ENCODE assay signal across 16 cellular contexts in the genomic region with DNA sequence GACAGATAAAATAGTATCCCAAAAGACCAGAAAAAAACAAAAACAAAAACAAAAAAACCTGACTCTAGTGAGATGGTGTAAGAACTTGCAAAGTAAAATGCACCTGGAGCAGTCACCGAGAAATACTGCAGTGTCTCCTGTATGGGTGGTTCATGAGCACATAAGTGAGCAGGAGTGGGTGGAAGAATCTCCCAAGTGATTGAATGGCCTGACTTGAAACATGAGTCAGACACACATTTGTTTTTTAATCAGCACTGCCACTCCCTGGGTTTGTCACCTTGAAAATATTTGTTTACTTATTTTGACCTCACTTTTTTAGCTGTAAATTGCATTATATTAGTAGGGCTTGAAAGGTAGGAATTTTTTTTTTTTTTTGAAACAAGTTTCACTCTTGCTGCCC. TPM values are rescaled to one million over a fixed set of nuclear protein-coding genes. Genes with fewer than 3 reads are reported as not detected.
A peak's percentile ranks its signal among the peaks of the same experiment; 100 is the strongest.
DNase-seq lines count a peak whose midpoint lies in the region; ATAC-seq, FAIRE-seq and TF ChIP-seq lines count a peak whose summit lies in the region.
"Had no signal": no experiment of that assay in that cellular context is flagged by ENCODE, and none has a peak within 500 bp of the region (broad histone marks: within the 10 kb centered on the region; RNA-seq: fewer than 3 reads in every experiment).

No MANE protein-coding gene starts in this region.

- peaks cover 10 to 60% (median 15%) of the 10 kb centered on the region in 3 donors for H3K36me3 Mint-ChIP-seq in CD8-positive, alpha-beta memory T cell
- H3K36me3 Mint-ChIP-seq in endodermal cell (ENCODE audit: low read depth), result peaks cover 56% of the 10 kb centered on the region
- peaks cover 32% of the 10 kb centered on the region for H3K36me3 Mint-ChIP-seq in natural killer cell treated with Interleukin-12 subunit alpha and Interleukin-12 subunit beta and Interleukin-15 and Interleukin-18, amount 100 ng/mL, for 72 hours
- H3K36me3 Mint-ChIP-seq in Caco-2 (ENCODE audit: insufficient read depth, unreplicated experiment), result peaks cover 65% of the 10 kb centered on the region

- peaks cover 8% of the 10 kb centered on the region for H3K4me1 ChIP-seq in CD8-positive, alpha-beta memory T cell (ENCODE audit: insufficient read depth, low read length)
- H3K4me1 ChIP-seq in Karpas-422 (ENCODE audit: low read length), result peaks cover 12% of the 10 kb centered on the region
- no peaks in the 10 kb centered on the region for H3K4me1 ChIP-seq in endodermal cell (ENCODE audit: control insufficient read depth, insufficient read depth, low read length)
- no peaks in the 10 kb centered on the region for H3K4me1 ChIP-seq in Caco-2

- H3K4me2 ChIP-seq in Karpas-422 (ENCODE audit: low read depth, low read length, poor library complexity, severe bottlenecking), result peak overlapping the region; percentile 67

- intact Hi-C loops in Caco-2 (cut with micrococcal nuclease; ENCODE audit: unreplicated experiment), result loop anchor here (10.0 kb wide), 1 partner anchor 119 kb away; a partner anchor contains a TSS

- no peaks in the 10 kb centered on the region for H4K20me1 ChIP-seq in Karpas-422 (ENCODE audit: insufficient read depth, low read depth, low read length)

- peaks cover 64% of the 10 kb centered on the region for H3K79me2 ChIP-seq in Karpas-422 (ENCODE audit: low read length)

- BruUV-seq in Caco-2 (replicated peaks; lab: Mats Ljungman, UMichigan), result no TSS peak

- no peaks in the 10 kb centered on the region for H3K27me3 ChIP-seq in CD8-positive, alpha-beta memory T cell (ENCODE audit: insufficient read depth, low read length, poor library complexity, severe bottlenecking)
- H3K27me3 ChIP-seq in Karpas-422 (ENCODE audit: low read length) (no peaks in the 10 kb centered on the region), endodermal cell (ENCODE audit: control insufficient read depth, insufficient read depth, low read length, poor library complexity, severe bottlenecking) (no peaks in the 10 kb centered on the region), Caco-2 (replicated peaks; ENCODE audit: control insufficient read depth, insufficient read depth, low read length) (no peaks in the 10 kb centered on the region)
- H3K27me3 ChIP-seq: gastroesophageal sphincter, Peyer's patch, sigmoid colon had no signal

- TF ChIP-seq CTCF in endodermal cell (conservative IDR thresholded peaks at IDR 0.05), result no peak
- no peak for TF ChIP-seq CTCF in Caco-2 (IDR thresholded peaks at IDR 0.05; ENCODE audit: insufficient read depth in 1 of 2, low read depth in 1 of 2, low read length in 1 of 2, severe bottlenecking in 1 of 2, unreplicated experiment in 1 of 2)

- no peak overlapping the region for H3K9ac ChIP-seq in Karpas-422 (ENCODE audit: low read length)
- H3K9ac ChIP-seq in endodermal cell (ENCODE audit: extremely low read depth, low read length, poor library complexity, severe bottlenecking), result no peak overlapping the region

- H3K27me3 Mint-ChIP-seq in CD8-positive, alpha-beta memory T cell, result no peaks in the 10 kb centered on the region
- H3K27me3 Mint-ChIP-seq in endodermal cell (ENCODE audit: insufficient read depth) (no peaks in the 10 kb centered on the region), Caco-2 (ENCODE audit: insufficient read depth, unreplicated experiment) (no peaks in the 10 kb centered on the region)
- no peaks in the 10 kb centered on the region for H3K27me3 Mint-ChIP-seq in natural killer cell treated with Interleukin-12 subunit alpha and Interleukin-12 subunit beta and Interleukin-15 and Interleukin-18, amount 100 ng/mL, for 72 hours
- H3K27me3 Mint-ChIP-seq: CD4-positive, alpha-beta memory T cell had no signal

- WGBS in endodermal cell (ENCODE audit: insufficient coverage in 1 of 2, insufficient read length in 1 of 2), 2 experiments, result 95 to 100% methylated on average over 1 of the region's 1 CpG

- no peak for DNase-seq in CD8-positive, alpha-beta memory T cell
- DNase-seq in Karpas-422, result no peak
- DNase-seq in endodermal cell, result no peak
- DNase-seq in natural killer cell treated with Interleukin-12 subunit alpha and Interleukin-12 subunit beta and Interleukin-15 and Interleukin-18, amount 100 ng/mL, for 72 hours (ENCODE audit: low spot score), result no peak
- DNase-seq in NCI-H526 (lab: John Stamatoyannopoulos, UW), result no peak
- DNase-seq in HTR-8/SVneo (ENCODE audit: insufficient read length, low spot score), result no peak
- no peak for DNase-seq in Caco-2
- DNase-seq: amygdala; CD4-positive, alpha-beta memory T cell; dermis blood vessel endothelial cell; NCI-H1417; NCI-H510A treated with DMSO at 0.1 percent for 48 hours; Peyer's patch; sigmoid colon had no signal

- H3K9me2 ChIP-seq in Karpas-422 (replicated peaks; ENCODE audit: insufficient read depth, low read length), result no peaks in the 10 kb centered on the region

- CTCF ChIA-PET in CD8-positive, alpha-beta memory T cell (lab: Charles Lee), result no interaction called here
- CTCF ChIA-PET in Caco-2 (lab: Charles Lee), result no interaction called here

- H3K4me3 ChIP-seq in CD8-positive, alpha-beta memory T cell (ENCODE audit: low read length), result no peak overlapping the region
- H3K4me3 ChIP-seq in Karpas-422 (ENCODE audit: low read length), result 0 out of 2 replicates have a peak overlapping the region, but pooled peaks have one; percentile 94
- H3K4me3 ChIP-seq in endodermal cell (ENCODE audit: low read length), result peak overlapping the region; percentile 92
- no peak overlapping the region for H3K4me3 ChIP-seq in Caco-2 (ENCODE audit: low read depth, low read length)
- H3K4me3 ChIP-seq: gastroesophageal sphincter, Peyer's patch, sigmoid colon had no signal

- H3K9me3 ChIP-seq in CD8-positive, alpha-beta memory T cell (ENCODE audit: low read length), result no peaks in the 10 kb centered on the region
- H3K9me3 ChIP-seq in Karpas-422 (ENCODE audit: low read length) (0 out of 2 replicates have a peak, but pooled peaks cover 4% of the 10 kb centered on the region), endodermal cell (ENCODE audit: control insufficient read depth, low read length) (peaks cover 57% of the 10 kb centered on the region), Caco-2 (no peaks in the 10 kb centered on the region)
- H3K9me3 ChIP-seq: gastroesophageal sphincter, Peyer's patch, sigmoid colon had no signal

- no peak for ATAC-seq in natural killer cell treated with Interleukin-12 subunit alpha and Interleukin-12 subunit beta and Interleukin-15 and Interleukin-18, amount 100 ng/mL, for 72 hours
- no peak for ATAC-seq in GM21528 (IDR thresholded peaks at IDR 0.05; ENCODE audit: low FRiP score, unreplicated experiment)
- ATAC-seq: gastroesophageal sphincter had no signal

- H3K36me3 ChIP-seq in CD8-positive, alpha-beta memory T cell (ENCODE audit: insufficient read depth, low read length), result peaks cover 13% of the 10 kb centered on the region
- H3K36me3 ChIP-seq in Karpas-422 (ENCODE audit: insufficient read depth, low read length), result peaks cover 54% of the 10 kb centered on the region
- peaks cover 57% of the 10 kb centered on the region for H3K36me3 ChIP-seq in endodermal cell (ENCODE audit: control insufficient read depth, insufficient read depth, low read length)
- no peaks in the 10 kb centered on the region; the same call in 1 of the 2 replicates for H3K36me3 ChIP-seq in Caco-2 (ENCODE audit: control insufficient read depth, insufficient read depth, low read length)

- no peaks in the 10 kb centered on the region for H3K9me3 Mint-ChIP-seq in CD8-positive, alpha-beta memory T cell
- H3K9me3 Mint-ChIP-seq in endodermal cell (peaks cover 49% of the 10 kb centered on the region), Caco-2 (ENCODE audit: unreplicated experiment) (no peaks in the 10 kb centered on the region)
- H3K9me3 Mint-ChIP-seq in natural killer cell treated with Interleukin-12 subunit alpha and Interleukin-12 subunit beta and Interleukin-15 and Interleukin-18, amount 100 ng/mL, for 72 hours, result no peaks in the 10 kb centered on the region
- H3K9me3 Mint-ChIP-seq: CD4-positive, alpha-beta memory T cell had no signal

- H3K27ac ChIP-seq in CD8-positive, alpha-beta memory T cell (ENCODE audit: low read depth, low read length), result no peak overlapping the region
- H3K27ac ChIP-seq in Karpas-422 (ENCODE audit: low read length) (no peak overlapping the region), endodermal cell (ENCODE audit: low read depth, low read length) (no peak overlapping the region)
- H3K27ac ChIP-seq: gastroesophageal sphincter, Peyer's patch, sigmoid colon had no signal

- POLR2A ChIA-PET in CD8-positive, alpha-beta memory T cell (lab: Charles Lee), result no interaction called here
- POLR2A ChIA-PET in Caco-2 (lab: Charles Lee), result interaction anchor here (1.2 kb wide), 1 partner anchor 61 kb away, joined by 3 read pairs; no protein-coding TSS in a partner anchor

- peak overlapping the region in 3 of 8 donors; percentile 30 to 97 (median 93) for H3K27ac Mint-ChIP-seq in CD8-positive, alpha-beta memory T cell
- H3K27ac Mint-ChIP-seq in endodermal cell (no peak overlapping the region), Caco-2 (ENCODE audit: unreplicated experiment) (no peak overlapping the region)
- peak overlapping the region in 1 of 2 donors; percentile 97 for H3K27ac Mint-ChIP-seq in natural killer cell treated with Interleukin-12 subunit alpha and Interleukin-12 subunit beta and Interleukin-15 and Interleukin-18, amount 100 ng/mL, for 72 hours

- no peak for FAIRE-seq in HTR-8/SVneo (lab: Jason Lieb, UNC)

- no peak overlapping the region for H2AFZ ChIP-seq in Karpas-422 (ENCODE audit: low read length)

- peaks cover 41 to 74% (median 63%) of the 10 kb centered on the region in 3 donors for H3K4me1 Mint-ChIP-seq in CD8-positive, alpha-beta memory T cell
- peaks cover 11% of the 10 kb centered on the region for H3K4me1 Mint-ChIP-seq in endodermal cell
- H3K4me1 Mint-ChIP-seq in natural killer cell treated with Interleukin-12 subunit alpha and Interleukin-12 subunit beta and Interleukin-15 and Interleukin-18, amount 100 ng/mL, for 72 hours (ENCODE audit: low read depth in 2 of 2), result peaks cover 21 to 29% of the 10 kb centered on the region in 2 donors
- H3K4me1 Mint-ChIP-seq in Caco-2 (ENCODE audit: low read depth, unreplicated experiment), result peaks cover 9% of the 10 kb centered on the region

- peak overlapping the region in 4 of 7 donors; percentile 3 to 99 (median 55) for H3K4me3 Mint-ChIP-seq in CD8-positive, alpha-beta memory T cell
- H3K4me3 Mint-ChIP-seq in endodermal cell (peak overlapping the region; percentile 97), Caco-2 (ENCODE audit: unreplicated experiment) (no peak overlapping the region)
- peak overlapping the region; percentile 90 for H3K4me3 Mint-ChIP-seq in natural killer cell treated with Interleukin-12 subunit alpha and Interleukin-12 subunit beta and Interleukin-15 and Interleukin-18, amount 100 ng/mL, for 72 hours

RNA-seq across cellular contexts. Expression of a gene that starts 2.0 kb away (rescaled TPM):
- 10 to 100 TPM; 14.7 to 17.6 TPM for total RNA-seq in CD8-positive, alpha-beta memory T cell
- polyA plus RNA-seq in CD8-positive, alpha-beta memory T cell, result 14.6 TPM
- total RNA-seq in Karpas-422 (2014; rRNA removed; shearing (Covaris generic); ENCODE audit: low replicate concordance), result 13.1 and 19.5 TPM in 2 replicates
- total RNA-seq in endodermal cell (10 to 100 TPM; 34.6 to 39.0 TPM), Caco-2 (2022) (17.9 TPM in 2 replicates)
- 18.1 TPM for polyA plus RNA-seq in endodermal cell (2013, experiment 1 of 2)
- polyA plus RNA-seq in endodermal cell (2013, experiment 2 of 2), result 20.1 TPM
- 10 to 100 TPM; 22.2 to 33.6 TPM for total RNA-seq in natural killer cell treated with Interleukin-12 subunit alpha and Interleukin-12 subunit beta and Interleukin-15 and Interleukin-18, amount 100 ng/mL, for 72 hours

Comparison
In these comparisons a context has a peak if more than half of its experiments do, and no peak if none do; other contexts are left out.
1. H3K4me3 ChIP-seq: peak in Karpas-422 (single experiment) and endodermal cell (single experiment); none in CD8-positive, alpha-beta memory T cell (single experiment) and Caco-2 (single experiment).